Comparison of ENCODE assay signal across 1 cellular context in genomic region chr12:55738113-55739024, GRCh38.
TF ChIP-seq lines count a peak whose summit lies in the region.

No MANE protein-coding gene starts in this region.

TF ChIP-seq in IMR-90, 13 proteins besides CTCF, POLR2A, EP300 and RAD21:
- no peak for TF ChIP-seq FOS (IDR thresholded peaks at IDR 0.05; ENCODE audit: low read depth, low read length)
- no peak for TF ChIP-seq CHD1 (IDR thresholded peaks at IDR 0.05; ENCODE audit: low read depth, low read length)
- TF ChIP-seq USF2 (IDR thresholded peaks at IDR 0.05; ENCODE audit: low read depth, low read length) = no peak
- no peak for TF ChIP-seq BHLHE40 (IDR thresholded peaks at IDR 0.05; ENCODE audit: low read depth, low read length)
- TF ChIP-seq MAFK (IDR thresholded peaks at IDR 0.05; ENCODE audit: low read depth, low read length) = peak; percentile 91
- no peak for TF ChIP-seq NFE2L2 (IDR thresholded peaks at IDR 0.05; ENCODE audit: low read depth, low read length)
- TF ChIP-seq CEBPB (IDR thresholded peaks at IDR 0.05; ENCODE audit: low read depth, low read length) = no peak
- peak; percentile 76 for TF ChIP-seq SMC3 (IDR thresholded peaks at IDR 0.05; ENCODE audit: low read depth, low read length)
- TF ChIP-seq ELK1 (IDR thresholded peaks at IDR 0.05; ENCODE audit: borderline replicate concordance, low read depth, low read length) = no peak
- TF ChIP-seq RCOR1 (IDR thresholded peaks at IDR 0.05; ENCODE audit: insufficient replicate concordance, low read length) = no peak
- no peak for TF ChIP-seq MAZ (IDR thresholded peaks at IDR 0.05; ENCODE audit: borderline replicate concordance, low read depth, low read length)
- TF ChIP-seq MXI1 (IDR thresholded peaks at IDR 0.05; ENCODE audit: borderline replicate concordance, low read depth, low read length) = peak; percentile 24; the same call in 1 of the 2 replicates
- peak; percentile 65 for TF ChIP-seq RFX5 (IDR thresholded peaks at IDR 0.05; ENCODE audit: low read depth, low read length)
TF ChIP-seq in IMR-90: peak in this region for 4.
